ENCODE assay signal across 1 cellular context in genomic region chr6:81863123-81863522, GRCh38.
TF ChIP-seq lines count a peak whose summit lies in the region.

No MANE protein-coding gene starts in this region.

TF ChIP-seq in WTC11, 78 proteins besides CTCF, POLR2A, EP300 and RAD21 (continued from another document):
- no peak for TF ChIP-seq ATF2 (CRISPR knock-in tag; IDR thresholded peaks at IDR 0.05; ENCODE audit: borderline replicate concordance, low read depth)
- TF ChIP-seq SMAD3 (CRISPR knock-in tag; IDR thresholded peaks at IDR 0.05; ENCODE audit: borderline replicate concordance): no peak
- no peak for TF ChIP-seq AFF4 (CRISPR knock-in tag; IDR thresholded peaks at IDR 0.05; ENCODE audit: borderline replicate concordance)
- no peak for TF ChIP-seq MXD4 (CRISPR knock-in tag; IDR thresholded peaks at IDR 0.05; ENCODE audit: borderline replicate concordance)
- no peak for TF ChIP-seq NR2C2 (CRISPR knock-in tag; IDR thresholded peaks at IDR 0.05)
- no peak for TF ChIP-seq JUN (CRISPR knock-in tag; IDR thresholded peaks at IDR 0.05)
- no peak for TF ChIP-seq ZNF138 (CRISPR knock-in tag; conservative IDR thresholded peaks at IDR 0.05)
- no peak for TF ChIP-seq ZBTB43 (CRISPR knock-in tag; IDR thresholded peaks at IDR 0.05)
- no peak for TF ChIP-seq NR3C1 (CRISPR knock-in tag; conservative IDR thresholded peaks at IDR 0.05; ENCODE audit: low read depth)
- TF ChIP-seq ATF6 (CRISPR knock-in tag; IDR thresholded peaks at IDR 0.05): no peak
